ENCODE assay signal across 26 cellular contexts in genomic region chr20:40452758-40453157, GRCh38.
"Had no signal": no experiment of that assay in that cellular context is flagged by ENCODE, and none has a peak within 500 bp of the region (broad histone marks: within the 10 kb centered on the region; RNA-seq: fewer than 3 reads in every experiment).

No MANE protein-coding gene starts in this region.

- H3K27ac Mint-ChIP-seq: mesothelial cell of epicardium; naive B cell; natural killer cell; stimulated activated naive CD8-positive, alpha-beta T cell treated with anti-CD3 and anti-CD28 coated beads, Interleukin-15, Interleukin-2, amounts not matched to agents 100 ng/mL and 50 ng/mL, for 24 hours had no signal

- H3K36me3 ChIP-seq: left ventricle myocardium inferior, pancreas, prostate gland, suprapubic skin, thoracic aorta, tibial artery, upper lobe of left lung, vagina had no signal

- H3K4me3 Mint-ChIP-seq: mesothelial cell of epicardium; natural killer cell; stimulated activated naive CD8-positive, alpha-beta T cell treated with anti-CD3 and anti-CD28 coated beads, Interleukin-15, Interleukin-2, amounts not matched to agents 100 ng/mL and 50 ng/mL, for 24 hours had no signal

- DNase-seq: hippocampal formation; islet precursor cell; left ventricle myocardium inferior; mesendoderm; naive B cell; natural killer cell; pancreas; posterior cingulate gyrus; retina; right cardiac atrium; stimulated activated CD4-positive, alpha-beta T cell treated with anti-CD3 and anti-CD28 coated beads, Interleukin-12 subunit alpha, Interleukin-12 subunit beta, amount 100 ng/mL, for 4 hours; stimulated activated CD4-positive, alpha-beta T cell treated with anti-CD3 and anti-CD28 coated beads, Interleukin-15, amount 100 ng/mL, for 24 hours; stimulated activated CD4-positive, alpha-beta T cell treated with anti-CD3 and anti-CD28 coated beads, Interleukin-2, amount 100 ng/mL, for 24 hours; stimulated activated CD4-positive, alpha-beta T cell treated with anti-CD3 and anti-CD28 coated beads, Interleukin-4, amount 100 ng/mL, for 1 hour; stimulated activated naive CD4-positive, alpha-beta T cell; tibial artery; upper lobe of left lung had no signal

- H3K4me1 ChIP-seq: left ventricle myocardium inferior, pancreas, prostate gland, suprapubic skin, tibial artery, upper lobe of left lung had no signal

- H3K27ac ChIP-seq: left ventricle myocardium inferior, pancreas, prostate gland, skin epidermis, suprapubic skin, thoracic aorta, tibial artery, upper lobe of left lung, vagina had no signal

- H3K4me1 Mint-ChIP-seq: naive B cell, natural killer cell had no signal

- H3K4me3 ChIP-seq: left ventricle myocardium inferior, lung, pancreas, prostate gland, skin epidermis, suprapubic skin, thoracic aorta, tibial artery, upper lobe of left lung, vagina had no signal

- H3K9me3 ChIP-seq: left ventricle myocardium inferior, pancreas, prostate gland, suprapubic skin, thoracic aorta, tibial artery, upper lobe of left lung, vagina had no signal

- H3K27me3 ChIP-seq: pancreas, suprapubic skin, upper lobe of left lung, vagina had no signal

- ATAC-seq: natural killer cell, pancreas, right cardiac atrium, sciatic nerve had no signal

- H3K9me3 Mint-ChIP-seq: mesothelial cell of epicardium; natural killer cell; stimulated activated naive CD8-positive, alpha-beta T cell treated with anti-CD3 and anti-CD28 coated beads, Interleukin-15, Interleukin-2, amounts not matched to agents 100 ng/mL and 50 ng/mL, for 24 hours had no signal

- H3K36me3 Mint-ChIP-seq: mesothelial cell of epicardium, naive B cell, natural killer cell had no signal

- FAIRE-seq: pancreas had no signal
